In the genomic region with DNA sequence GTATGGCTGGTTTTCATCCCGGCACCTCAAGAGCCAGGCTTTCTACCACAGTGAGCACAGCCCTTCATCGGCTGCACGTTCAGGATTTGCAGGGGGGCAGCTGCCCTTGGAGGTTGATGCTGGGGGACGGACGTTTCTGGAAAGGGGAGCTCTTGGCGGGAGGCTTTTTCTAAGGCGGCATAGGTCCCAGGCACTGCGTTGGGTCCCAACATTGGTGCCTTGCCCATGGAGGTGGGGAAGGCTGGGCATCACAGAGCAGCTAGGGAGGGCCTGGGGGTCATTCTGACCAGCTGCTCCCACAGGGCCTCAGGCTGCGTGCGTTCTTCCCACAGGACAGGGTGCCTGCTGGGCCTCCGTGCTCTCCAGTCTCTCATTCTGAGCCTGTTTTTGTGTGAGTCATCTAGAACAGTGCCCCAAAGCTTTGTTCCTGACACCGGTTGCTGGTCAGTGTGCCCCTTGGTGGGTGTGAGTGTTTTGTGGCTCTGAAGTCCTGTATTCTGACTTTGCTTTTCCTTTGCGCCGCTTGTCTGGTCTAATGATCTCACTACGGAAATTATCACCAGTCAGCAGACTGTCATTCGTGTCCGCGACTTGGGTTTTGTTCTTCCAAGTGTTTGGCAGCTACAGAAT, we compare ENCODE assay signal across 32 cellular contexts.
DNase-seq lines count a peak whose midpoint lies in the region; ATAC-seq, FAIRE-seq and TF ChIP-seq lines count a peak whose summit lies in the region.
"Had no signal": no experiment of that assay in that cellular context is flagged by ENCODE, and none has a peak within 500 bp of the region (broad histone marks: within the 10 kb centered on the region; RNA-seq: fewer than 3 reads in every experiment).

No MANE protein-coding gene starts in this region.

- WGBS in neuronal stem cell (ENCODE audit: extremely low coverage in 2 of 2, insufficient read length in 2 of 2, insufficient replicate concordance in 1 of 2), 2 donors: no CpG with 5 or more reads among the region's 18 CpGs

- H3K4me3 ChIP-seq in neuronal stem cell (ENCODE audit: low read length in 2 of 2) (no peak overlapping the region), upper lobe of right lung (no peak overlapping the region)
- H3K4me3 ChIP-seq: adrenal gland, coronary artery, heart left ventricle, K562, MG63, Peyer's patch, SJSA1 had no signal

- H2BK120ac ChIP-seq in neuronal stem cell (ENCODE audit: low read depth, low read length): no peak overlapping the region

- H2AK5ac ChIP-seq in neuronal stem cell (ENCODE audit: low read depth, low read length): no peak overlapping the region

- H3K27me3 Mint-ChIP-seq in activated naive CD4-positive, alpha-beta T cell treated with anti-CD3 and anti-CD28 coated beads, Interleukin-2, amount 50 U/mL, for 24 hours: no peaks in the 10 kb centered on the region
- H3K27me3 Mint-ChIP-seq in glutamatergic neuron (ENCODE audit: unreplicated experiment): peaks cover 12% of the 10 kb centered on the region
- H3K27me3 Mint-ChIP-seq: activated CD4-positive, alpha-beta T cell treated with anti-CD3 and anti-CD28 coated beads for 36 hours; effector memory CD8-positive, alpha-beta T cell; naive B cell; stimulated activated memory B cell treated with anti-CD40 and anti-IgM and Interleukin-4, amounts not matched to agents 10 μg/mL and 1 μg/mL and 100 μg/mL, for 72 hours had no signal

- no peak for ATAC-seq in activated naive CD4-positive, alpha-beta T cell treated with anti-CD3 and anti-CD28 coated beads, Interleukin-2, amount 50 U/mL, for 72 hours
- ATAC-seq in upper lobe of right lung (no peak), GM21423 (IDR thresholded peaks at IDR 0.05; ENCODE audit: unreplicated experiment) (no peak)
- ATAC-seq: activated CD4-positive, alpha-beta T cell treated with anti-CD3 and anti-CD28 coated beads for 36 hours; effector memory CD8-positive, alpha-beta T cell; heart left ventricle; K562; stimulated activated memory B cell treated with anti-CD40 and anti-IgM and Interleukin-4, amounts not matched to agents 10 μg/mL and 1 μg/mL and 100 μg/mL, for 72 hours had no signal

- H2AFZ ChIP-seq in neuronal stem cell (ENCODE audit: low read length): no peak overlapping the region

- intact Hi-C loops in upper lobe of right lung (cut with DNase I): no loop called here

- peak overlapping the region; percentile 61 for H3K18ac ChIP-seq in neuronal stem cell (ENCODE audit: low read length)

- H3K79me1 ChIP-seq in neuronal stem cell (ENCODE audit: low read depth, low read length): no peaks in the 10 kb centered on the region

- no peak overlapping the region for H4K91ac ChIP-seq in neuronal stem cell (ENCODE audit: low read depth, low read length, poor library complexity)

- H3K4me1 ChIP-seq in neuronal stem cell (ENCODE audit: control insufficient read depth in 2 of 2, insufficient read depth in 1 of 2, low read depth in 1 of 2, low read length in 2 of 2) (peaks cover 9 to 10% of the 10 kb centered on the region in 2 donors), upper lobe of right lung (no peaks in the 10 kb centered on the region)
- H3K4me1 ChIP-seq: adrenal gland, SJSA1 had no signal

- no peaks in the 10 kb centered on the region for H3K9me3 ChIP-seq in neuronal stem cell (replicated peaks in 1 of 2; ENCODE audit: control insufficient read depth in 2 of 2, insufficient read depth in 1 of 2, low read depth in 1 of 2, low read length in 2 of 2)
- no peaks in the 10 kb centered on the region for H3K9me3 ChIP-seq in upper lobe of right lung
- H3K9me3 ChIP-seq: adrenal gland, heart left ventricle, MG63, Peyer's patch, SJSA1 had no signal

- H2BK5ac ChIP-seq in neuronal stem cell (ENCODE audit: low read length): no peak overlapping the region

- TF ChIP-seq CTCF in glutamatergic neuron (IDR thresholded peaks at IDR 0.05; ENCODE audit: partially characterized antibody, unreplicated experiment): no peak
- TF ChIP-seq CTCF in upper lobe of right lung (IDR thresholded peaks at IDR 0.05): no peak

- H3K36me3 Mint-ChIP-seq in activated naive CD4-positive, alpha-beta T cell treated with anti-CD3 and anti-CD28 coated beads, Interleukin-2, amount 50 U/mL, for 24 hours: no peaks in the 10 kb centered on the region
- H3K36me3 Mint-ChIP-seq in activated naive CD4-positive, alpha-beta T cell treated with anti-CD3 and anti-CD28 coated beads, Interleukin-2, amount 50 U/mL, for 72 hours: no peaks in the 10 kb centered on the region
- no peaks in the 10 kb centered on the region for H3K36me3 Mint-ChIP-seq in glutamatergic neuron (ENCODE audit: unreplicated experiment)

- no peaks in the 10 kb centered on the region for H3K9me3 Mint-ChIP-seq in activated naive CD4-positive, alpha-beta T cell treated with anti-CD3 and anti-CD28 coated beads, Interleukin-2, amount 50 U/mL, for 24 hours
- H3K9me3 Mint-ChIP-seq in activated naive CD4-positive, alpha-beta T cell treated with anti-CD3 and anti-CD28 coated beads, Interleukin-2, amount 50 U/mL, for 72 hours: no peaks in the 10 kb centered on the region
- H3K9me3 Mint-ChIP-seq in glutamatergic neuron (ENCODE audit: unreplicated experiment): peaks cover 3% of the 10 kb centered on the region
- H3K9me3 Mint-ChIP-seq: effector memory CD8-positive, alpha-beta T cell; H9; naive B cell; stimulated activated memory B cell treated with anti-CD40 and anti-IgM and Interleukin-4, amounts not matched to agents 10 μg/mL and 1 μg/mL and 100 μg/mL, for 72 hours had no signal

- H3K4me3 Mint-ChIP-seq in activated naive CD4-positive, alpha-beta T cell treated with anti-CD3 and anti-CD28 coated beads, Interleukin-2, amount 50 U/mL, for 24 hours: no peak overlapping the region
- no peak overlapping the region for H3K4me3 Mint-ChIP-seq in glutamatergic neuron (ENCODE audit: unreplicated experiment)
- H3K4me3 Mint-ChIP-seq: activated CD4-positive, alpha-beta T cell treated with anti-CD3 and anti-CD28 coated beads for 36 hours; effector memory CD8-positive, alpha-beta T cell; H9; naive B cell; stimulated activated memory B cell treated with anti-CD40 and anti-IgM and Interleukin-4, amounts not matched to agents 10 μg/mL and 1 μg/mL and 100 μg/mL, for 72 hours had no signal

- H3K23ac ChIP-seq in neuronal stem cell (ENCODE audit: low read depth, low read length, poor library complexity): no peak overlapping the region

- peaks cover 0 to 2% of the 10 kb centered on the region in 2 donors for H3K36me3 ChIP-seq in neuronal stem cell (replicated peaks in 1 of 2; ENCODE audit: control insufficient read depth in 2 of 2, insufficient read depth in 2 of 2, low read length in 2 of 2)
- H3K36me3 ChIP-seq in upper lobe of right lung: peaks cover 8% of the 10 kb centered on the region
- H3K36me3 ChIP-seq: adrenal gland, MG63, Peyer's patch, SJSA1 had no signal

- no peak for DNase-seq in activated naive CD4-positive, alpha-beta T cell treated with anti-CD3 and anti-CD28 coated beads, Interleukin-2, amount 50 U/mL, for 72 hours (ENCODE audit: low spot score in 2 of 2)
- DNase-seq in glutamatergic neuron: peak; percentile 9
- no peak for DNase-seq in neuronal stem cell (ENCODE audit: low spot score)
- peak; percentile 48 for DNase-seq in upper lobe of right lung
- DNase-seq in HTR-8/SVneo (ENCODE audit: insufficient read length, low spot score): no peak
- no peak for DNase-seq in SK-N-DZ (ENCODE audit: low spot score)
- DNase-seq: 8988T; activated CD4-positive, alpha-beta T cell treated with anti-CD3 and anti-CD28 coated beads for 36 hours; activated gamma-delta T cell treated with Interleukin-2 at 50 U/mL for 16 hours; adrenal gland; Calu3; DMS79 treated with DMSO at 0.1 percent for 48 hours; effector memory CD8-positive, alpha-beta T cell; H9; MG63; naive B cell; NCI-H1105 treated with DMSO at 0.1 percent for 48 hours; NCI-H2029; NCI-H69; occipital lobe; retina; stimulated activated CD4-positive, alpha-beta T cell treated with anti-CD3 and anti-CD28 coated beads, Interleukin-12 subunit alpha, Interleukin-12 subunit beta, amount 100 ng/mL, for 4 hours; stimulated activated CD4-positive, alpha-beta T cell treated with anti-CD3 and anti-CD28 coated beads, Interleukin-4, amount 100 ng/mL, for 24 hours; T-helper 1 cell had no signal

- no peak overlapping the region for H3K4ac ChIP-seq in neuronal stem cell (ENCODE audit: low read length)

- no peak for FAIRE-seq in HTR-8/SVneo (lab: Jason Lieb, UNC)
- FAIRE-seq: K562 had no signal

- no peaks in the 10 kb centered on the region for H3K27me3 ChIP-seq in neuronal stem cell (ENCODE audit: control insufficient read depth in 3 of 3, insufficient read depth in 3 of 3, low read depth in 1 of 3, low read length in 3 of 3)
- no peaks in the 10 kb centered on the region for H3K27me3 ChIP-seq in upper lobe of right lung
- H3K27me3 ChIP-seq: adrenal gland, heart left ventricle, MG63, Peyer's patch, SJSA1 had no signal

- H3K27ac Mint-ChIP-seq in activated naive CD4-positive, alpha-beta T cell treated with anti-CD3 and anti-CD28 coated beads, Interleukin-2, amount 50 U/mL, for 24 hours: peak overlapping the region; percentile 35
- H3K27ac Mint-ChIP-seq in activated naive CD4-positive, alpha-beta T cell treated with anti-CD3 and anti-CD28 coated beads, Interleukin-2, amount 50 U/mL, for 72 hours: peak overlapping the region in 1 of 2 donors; percentile 36
- H3K27ac Mint-ChIP-seq in glutamatergic neuron (ENCODE audit: unreplicated experiment): peak overlapping the region; percentile 59
- H3K27ac Mint-ChIP-seq: activated CD4-positive, alpha-beta T cell treated with anti-CD3 and anti-CD28 coated beads for 36 hours; stimulated activated memory B cell treated with anti-CD40 and anti-IgM and Interleukin-4, amounts not matched to agents 10 μg/mL and 1 μg/mL and 100 μg/mL, for 72 hours had no signal

- no peak overlapping the region for H3K4me2 ChIP-seq in neuronal stem cell (ENCODE audit: insufficient read depth, low read length, poor library complexity, severe bottlenecking)

- no peak overlapping the region for H3K14ac ChIP-seq in neuronal stem cell (ENCODE audit: low read length)

- peak overlapping the region; percentile 10 for H3K27ac ChIP-seq in neuronal stem cell (replicated peaks; ENCODE audit: low read length)
- H3K27ac ChIP-seq in upper lobe of right lung: no peak overlapping the region
- H3K27ac ChIP-seq: adrenal gland, coronary artery, heart left ventricle, SJSA1 had no signal

- H2BK15ac ChIP-seq in neuronal stem cell (ENCODE audit: low read length): no peak overlapping the region

- H4K8ac ChIP-seq in neuronal stem cell (ENCODE audit: low read depth, low read length): no peak overlapping the region

- no peak overlapping the region for H3K9ac ChIP-seq in neuronal stem cell (ENCODE audit: low read depth, low read length, poor library complexity)

- peaks cover 23% of the 10 kb centered on the region for H3K4me1 Mint-ChIP-seq in activated naive CD4-positive, alpha-beta T cell treated with anti-CD3 and anti-CD28 coated beads, Interleukin-2, amount 50 U/mL, for 24 hours
- H3K4me1 Mint-ChIP-seq in glutamatergic neuron (ENCODE audit: low read depth, unreplicated experiment): peaks cover 18% of the 10 kb centered on the region

- H2BK12ac ChIP-seq in neuronal stem cell (ENCODE audit: low read length): no peak overlapping the region

Comparison
In these comparisons a context has a peak if more than half of its experiments do, and no peak if none do; other contexts are left out.
1. DNase-seq: peak in glutamatergic neuron (single experiment) and upper lobe of right lung (single experiment); none in activated naive CD4-positive, alpha-beta T cell treated with anti-CD3 and anti-CD28 coated beads, Interleukin-2, amount 50 U/mL, for 72 hours (0 of 2), neuronal stem cell (single experiment), HTR-8/SVneo (single experiment) and SK-N-DZ (single experiment).